12 cellular contexts compared by ENCODE assay signal in the genomic region with DNA sequence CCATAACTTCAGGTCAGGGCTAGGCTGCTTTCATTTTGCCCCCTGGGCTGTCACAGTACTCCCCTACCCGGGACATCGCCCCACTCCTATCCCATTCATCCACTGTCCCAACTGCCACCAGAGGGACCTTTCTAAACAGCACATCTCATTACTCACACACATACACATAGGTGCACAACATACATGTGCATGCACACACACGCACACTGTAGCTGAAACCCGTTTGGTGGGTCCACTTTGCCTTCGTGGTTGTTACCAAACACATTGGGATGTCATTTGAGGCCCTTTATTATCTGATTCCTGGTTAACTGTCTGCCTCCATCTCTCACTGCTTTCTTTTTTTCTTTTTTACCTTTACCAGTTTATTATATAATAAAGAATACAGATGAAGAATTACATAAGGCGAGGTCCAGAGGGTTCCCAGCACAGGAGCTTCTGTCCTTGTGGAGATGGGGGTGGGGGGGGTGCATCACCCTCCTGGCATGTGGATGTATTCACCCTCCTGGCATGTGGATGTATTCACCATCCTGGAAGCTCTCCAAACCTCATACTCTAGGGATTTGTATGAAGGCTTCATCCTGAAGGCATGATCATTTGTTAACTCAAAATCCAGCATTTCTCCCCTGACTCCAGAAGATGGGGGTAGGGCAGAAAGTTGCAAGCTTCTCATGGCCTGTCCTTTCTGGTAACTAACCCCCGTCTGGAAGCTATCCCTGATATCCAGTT.
DNase-seq lines count a peak whose midpoint lies in the region; ATAC-seq and TF ChIP-seq lines count a peak whose summit lies in the region.
"Had no signal": no experiment of that assay in that cellular context is flagged by ENCODE, and none has a peak within 500 bp of the region (broad histone marks: within the 10 kb centered on the region; RNA-seq: fewer than 3 reads in every experiment).

No MANE protein-coding gene starts in this region.

- TF ChIP-seq CTCF in epithelial cell of esophagus (IDR thresholded peaks at IDR 0.05; ENCODE audit: insufficient read depth, low read depth, low read length, missing control alignments), result peak; percentile 12

- no peak overlapping the region for H3K4me3 ChIP-seq in epithelial cell of esophagus (ENCODE audit: low read length)

- DNase-seq in EL (peak; percentile 99), RKO (ENCODE audit: low spot score) (peak; percentile 75), epithelial cell of esophagus (ENCODE audit: low read depth) (peak; percentile 98), renal cortical epithelial cell (ENCODE audit: low read depth) (peak; percentile 99), Ammon's horn (ENCODE audit: low spot score) (no peak), NCI-H526 treated with DMSO at 0.1 percent for 48 hours (lab: John Stamatoyannopoulos, UW) (no peak)
- DNase-seq in effector CD8-positive, alpha-beta T cell (lab: John Stamatoyannopoulos, UW), result no peak
- DNase-seq: activated CD4-positive, alpha-beta T cell treated with anti-CD3 and anti-CD28 coated beads for 1 hour; activated naive CD4-positive, alpha-beta T cell treated with anti-CD3 and anti-CD28 coated beads, Interleukin-2, amount 50 U/mL, for 16 hours; DMS153; erythroblast had no signal

- ATAC-seq in GM18858 (IDR thresholded peaks at IDR 0.05; ENCODE audit: unreplicated experiment), result no peak

Comparison
In these comparisons a context has a peak if more than half of its experiments do, and no peak if none do; other contexts are left out.
1. DNase-seq: peak in EL (single experiment), RKO (single experiment), epithelial cell of esophagus (single experiment) and renal cortical epithelial cell (single experiment); none in effector CD8-positive, alpha-beta T cell (single experiment), Ammon's horn (single experiment) and NCI-H526 treated with DMSO at 0.1 percent for 48 hours (single experiment).